12 cellular contexts compared by ENCODE assay signal in the genomic region with DNA sequence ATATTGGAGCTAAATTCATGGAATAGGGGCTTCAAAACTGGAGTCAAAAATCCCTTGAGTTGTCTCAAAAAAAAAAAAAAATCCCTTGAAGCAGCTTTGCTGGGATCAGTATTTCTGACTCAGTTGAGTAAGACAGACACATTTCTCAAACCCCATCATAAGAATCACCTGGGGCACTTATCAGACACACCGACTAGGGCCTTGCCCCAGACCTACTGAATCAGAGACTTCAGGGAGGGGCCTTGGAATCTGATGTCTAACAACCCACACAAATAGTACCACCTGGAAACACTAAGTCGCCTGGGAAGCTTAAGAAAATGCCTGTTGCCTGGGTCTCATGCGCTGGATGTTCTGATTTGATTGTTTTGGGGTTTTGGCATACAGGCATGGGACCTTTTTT.
"Had no signal": no experiment of that assay in that cellular context is flagged by ENCODE, and none has a peak within 500 bp of the region (broad histone marks: within the 10 kb centered on the region; RNA-seq: fewer than 3 reads in every experiment).

No MANE protein-coding gene starts in this region.

- H3K4me3 ChIP-seq: lower lobe of right lung, spleen had no signal

- DNase-seq: activated CD4-positive, CD25-positive, alpha-beta regulatory T cell; activated gamma-delta T cell treated with Interleukin-2 at 50 U/mL for 16 hours; activated naive CD8-positive, alpha-beta T cell treated with anti-CD3 and anti-CD28 coated beads, Interleukin-2, amount 10 ng/mL, durations not matched to agents 7 days and 5 days; activated T-cell treated with anti-CD3 and anti-CD28 coated beads, Interleukin-2, amount 50 U/mL, for 24 hours; anterior cingulate cortex; naive thymus-derived CD4-positive, alpha-beta T cell; right cardiac atrium; spleen; stimulated activated CD4-positive, alpha-beta T cell treated with anti-CD3 and anti-CD28 coated beads, Interleukin-1b, Interleukin-23, amount 100 ng/mL, for 48 hours; T-helper 2 cell had no signal

- H3K27ac ChIP-seq: lower lobe of right lung, spleen had no signal

- H3K4me1 ChIP-seq: lower lobe of right lung had no signal

- H3K27ac Mint-ChIP-seq: activated naive CD8-positive, alpha-beta T cell treated with anti-CD3 and anti-CD28 coated beads, Interleukin-2, amount 10 ng/mL, durations not matched to agents 7 days and 5 days; activated T-cell treated with anti-CD3 and anti-CD28 coated beads, Interleukin-2, amount 50 U/mL, for 24 hours; naive thymus-derived CD4-positive, alpha-beta T cell; stimulated activated memory B cell treated with anti-CD40 and anti-IgM and Interleukin-4, amounts not matched to agents 10 μg/mL and 1 μg/mL and 100 μg/mL, for 72 hours had no signal

- ATAC-seq: naive thymus-derived CD4-positive, alpha-beta T cell; right cardiac atrium; stimulated activated memory B cell treated with anti-CD40 and anti-IgM and Interleukin-4, amounts not matched to agents 10 μg/mL and 1 μg/mL and 100 μg/mL, for 72 hours had no signal

- H3K27me3 Mint-ChIP-seq: naive thymus-derived CD4-positive, alpha-beta T cell; stimulated activated memory B cell treated with anti-CD40 and anti-IgM and Interleukin-4, amounts not matched to agents 10 μg/mL and 1 μg/mL and 100 μg/mL, for 72 hours had no signal

- H3K9me3 ChIP-seq: lower lobe of right lung, spleen had no signal

- H3K9me3 Mint-ChIP-seq: activated naive CD8-positive, alpha-beta T cell treated with anti-CD3 and anti-CD28 coated beads, Interleukin-2, amount 10 ng/mL, durations not matched to agents 7 days and 5 days; activated T-cell treated with anti-CD3 and anti-CD28 coated beads, Interleukin-2, amount 50 U/mL, for 24 hours; stimulated activated memory B cell treated with anti-CD40 and anti-IgM and Interleukin-4, amounts not matched to agents 10 μg/mL and 1 μg/mL and 100 μg/mL, for 72 hours had no signal

- H3K4me3 Mint-ChIP-seq: activated naive CD8-positive, alpha-beta T cell treated with anti-CD3 and anti-CD28 coated beads, Interleukin-2, amount 10 ng/mL, durations not matched to agents 7 days and 5 days; activated T-cell treated with anti-CD3 and anti-CD28 coated beads, Interleukin-2, amount 50 U/mL, for 24 hours; naive thymus-derived CD4-positive, alpha-beta T cell; stimulated activated memory B cell treated with anti-CD40 and anti-IgM and Interleukin-4, amounts not matched to agents 10 μg/mL and 1 μg/mL and 100 μg/mL, for 72 hours had no signal

- H3K4me1 Mint-ChIP-seq: activated naive CD8-positive, alpha-beta T cell treated with anti-CD3 and anti-CD28 coated beads, Interleukin-2, amount 10 ng/mL, durations not matched to agents 7 days and 5 days; naive thymus-derived CD4-positive, alpha-beta T cell had no signal

- H3K36me3 Mint-ChIP-seq: activated naive CD8-positive, alpha-beta T cell treated with anti-CD3 and anti-CD28 coated beads, Interleukin-2, amount 10 ng/mL, durations not matched to agents 7 days and 5 days; naive thymus-derived CD4-positive, alpha-beta T cell; stimulated activated memory B cell treated with anti-CD40 and anti-IgM and Interleukin-4, amounts not matched to agents 10 μg/mL and 1 μg/mL and 100 μg/mL, for 72 hours had no signal

- H3K27me3 ChIP-seq: spleen had no signal

- H3K36me3 ChIP-seq: lower lobe of right lung, spleen had no signal
